20 cellular contexts compared by ENCODE assay signal in genomic region chr6:36244641-36245280, GRCh38. TPM values are rescaled to one million over a fixed set of nuclear protein-coding genes. Genes with fewer than 3 reads are reported as not detected.
DNase-seq lines count a peak whose midpoint lies in the region; TF ChIP-seq lines count a peak whose summit lies in the region.
"Had no signal": no experiment of that assay in that cellular context is flagged by ENCODE, and none has a peak within 500 bp of the region (broad histone marks: within the 10 kb centered on the region; RNA-seq: fewer than 3 reads in every experiment).

No MANE protein-coding gene starts in this region.

- CTCF ChIA-PET in HEK293 (lab: Yijun Ruan, JAX) = interaction anchor here (0.7 to 1.3 kb wide), 4 partner anchors 15 to 122 kb away, joined by 3 to 4 read pairs (median 3); no protein-coding TSS in a partner anchor

- no peak overlapping the region for H3K18ac ChIP-seq in trophoblast cell (ENCODE audit: low read length)

- H3K14ac ChIP-seq in trophoblast cell (ENCODE audit: low read length) = no peak overlapping the region

- no peak overlapping the region for H2BK12ac ChIP-seq in trophoblast cell (ENCODE audit: low read length)

- H3K23ac ChIP-seq in trophoblast cell (ENCODE audit: low read length) = no peak overlapping the region

- H3K36me3 ChIP-seq in HEK293 (ENCODE audit: control insufficient read depth in 2 of 2, insufficient read depth in 1 of 2, low read length in 2 of 2) (no peaks in the 10 kb centered on the region), trophoblast cell (ENCODE audit: control insufficient read depth in 1 of 2, insufficient read depth in 2 of 2, low read length in 2 of 2) (no peaks in the 10 kb centered on the region)
- H3K36me3 ChIP-seq: BE2C, heart left ventricle, prostate gland, upper lobe of left lung, WERI-Rb-1 had no signal

- H4K91ac ChIP-seq in trophoblast cell (ENCODE audit: low read depth, low read length) = peak overlapping the region; percentile 83

- DNase-seq in SK-N-DZ (ENCODE audit: low spot score) (peak; percentile 80), iPS DF 19.7 (ENCODE audit: low read depth, low spot score) (peak; percentile 79), trophoblast cell (no peak), medulla oblongata (ENCODE audit: extremely low spot score) (no peak), D341Med (ENCODE audit: low spot score) (no peak), NCI-H1105 (lab: John Stamatoyannopoulos, UW) (no peak)
- no peak for DNase-seq in activated T-cell treated with anti-CD3 and anti-CD28 coated beads, Interleukin-2, amount 50 U/mL, for 48 hours
- DNase-seq: activated CD8-positive, alpha-beta T cell treated with anti-CD3 and anti-CD28 coated beads, Interleukin-2, amount 10 ng/mL, durations not matched to agents 7 days and 5 days; activated naive CD8-positive, alpha-beta T cell treated with anti-CD3 and anti-CD28 coated beads, Interleukin-2, amount 50 U/mL, for 24 hours; BE2C; DMS53; effector CD4-positive, alpha-beta T cell; heart left ventricle; left colon; NCI-H526; stimulated activated naive CD4-positive, alpha-beta T cell treated with Interleukin-2 at 50 U/mL for 16 hours; upper lobe of left lung; WERI-Rb-1 had no signal

- WGBS in trophoblast cell (ENCODE audit: extremely low coverage, insufficient coverage, insufficient read length) = no CpG with 5 or more reads among the region's 8 CpGs

- H4K8ac ChIP-seq in trophoblast cell (ENCODE audit: low read depth, low read length) = peak overlapping the region; percentile 87

- H2BK120ac ChIP-seq in trophoblast cell (ENCODE audit: insufficient read depth, low read length, poor library complexity) = peak overlapping the region; percentile 59

- no peak overlapping the region for H2BK5ac ChIP-seq in trophoblast cell (ENCODE audit: low read depth, low read length, poor library complexity)

- H3K27me3 ChIP-seq in trophoblast cell (ENCODE audit: insufficient read depth, low read length) = no peaks in the 10 kb centered on the region
- H3K27me3 ChIP-seq: BE2C, heart left ventricle, upper lobe of left lung had no signal

- no peak overlapping the region for H3K9ac ChIP-seq in trophoblast cell (ENCODE audit: low read length)

- H3K4me1 ChIP-seq in HEK293 (ENCODE audit: control insufficient read depth, insufficient read depth, low read length) (no peaks in the 10 kb centered on the region), trophoblast cell (ENCODE audit: control insufficient read depth in 1 of 2, insufficient read depth in 2 of 2, low read length in 2 of 2) (peaks cover 16% of the 10 kb centered on the region in 2 experiments)
- H3K4me1 ChIP-seq: prostate gland had no signal

- H3K4me2 ChIP-seq in trophoblast cell (ENCODE audit: low read length) = no peak overlapping the region

- H4K12ac ChIP-seq in trophoblast cell (ENCODE audit: low read depth, low read length) = no peak overlapping the region

- peaks cover 4% of the 10 kb centered on the region for H3K79me2 ChIP-seq in trophoblast cell (ENCODE audit: control insufficient read depth, insufficient read depth, low read length, poor library complexity)

- H2AFZ ChIP-seq in trophoblast cell (ENCODE audit: insufficient read depth, low read length, poor library complexity) = peak overlapping the region; percentile 28

- POLR2A ChIA-PET in HEK293 (lab: Yijun Ruan, JAX) = interaction anchor here (0.6 kb wide), 1 partner anchor 8 kb away, joined by 3 read pairs; no protein-coding TSS in a partner anchor

- no peaks in the 10 kb centered on the region for H3K9me3 ChIP-seq in HEK293 (ENCODE audit: control insufficient read depth, insufficient read depth, low read depth, low read length)
- no peaks in the 10 kb centered on the region for H3K9me3 ChIP-seq in trophoblast cell (ENCODE audit: insufficient read depth, low read depth, low read length)
- H3K9me3 ChIP-seq: BE2C, heart left ventricle, prostate gland, upper lobe of left lung had no signal

- H3K4me3 ChIP-seq in HEK293 (ENCODE audit: low read depth, low read length) = no peak overlapping the region
- H3K4me3 ChIP-seq in trophoblast cell (ENCODE audit: low read depth, low read length) = no peak overlapping the region
- H3K4me3 ChIP-seq: heart left ventricle, prostate gland, upper lobe of left lung had no signal

- H3K4ac ChIP-seq in trophoblast cell (ENCODE audit: low read depth, low read length) = no peak overlapping the region

- H3K27ac ChIP-seq in HEK293 (ENCODE audit: extremely low read depth, low read depth, low read length) (no peak overlapping the region), trophoblast cell (ENCODE audit: low read depth, low read length) (peak overlapping the region; percentile 13)
- H3K27ac ChIP-seq: prostate gland, upper lobe of left lung, WERI-Rb-1 had no signal

- H2AK5ac ChIP-seq in trophoblast cell (ENCODE audit: low read length) = no peak overlapping the region

- H3K79me1 ChIP-seq in trophoblast cell (ENCODE audit: low read length) = peaks cover 6% of the 10 kb centered on the region

- TF ChIP-seq CTCF in HEK293 (tag by site-specific recombination; IDR thresholded peaks at IDR 0.05) = no peak

TF ChIP-seq in HEK293, 187 proteins besides CTCF, POLR2A, EP300 and RAD21:
- TF ChIP-seq SALL2 (tag by site-specific recombination; IDR thresholded peaks at IDR 0.05; ENCODE audit: borderline replicate concordance) (no peak), ZNF274 (IDR thresholded peaks at IDR 0.05; ENCODE audit: low read length) (no peak), ZNF274 (tag by site-specific recombination; IDR thresholded peaks at IDR 0.05; ENCODE audit: borderline replicate concordance) (no peak), ZSCAN16 (tag by site-specific recombination; IDR thresholded peaks at IDR 0.05) (no peak), ZNF398 (tag by site-specific recombination; IDR thresholded peaks at IDR 0.05) (no peak), ZNF48 (tag by site-specific recombination; IDR thresholded peaks at IDR 0.05) (no peak), GLI2 (tag by site-specific recombination; IDR thresholded peaks at IDR 0.05; ENCODE audit: borderline replicate concordance, low read depth) (no peak), OSR2 (tag by site-specific recombination; IDR thresholded peaks at IDR 0.05) (no peak), HOXA7 (CRISPR knock-in tag; IDR thresholded peaks at IDR 0.05; ENCODE audit: borderline replicate concordance) (no peak), HOXC10 (CRISPR knock-in tag; IDR thresholded peaks at IDR 0.05) (0 out of 2 replicates have a peak, but pooled peaks have one; percentile 78), SP2 (tag by site-specific recombination; IDR thresholded peaks at IDR 0.05) (peak; percentile 35), ZNF10 (tag by site-specific recombination; IDR thresholded peaks at IDR 0.05) (no peak), ZNF558 (tag by site-specific recombination; IDR thresholded peaks at IDR 0.05) (no peak), ZNF335 (tag by site-specific recombination; conservative IDR thresholded peaks at IDR 0.05) (no peak), ZNF701 (tag by site-specific recombination; IDR thresholded peaks at IDR 0.05) (no peak), KLF16 (tag by site-specific recombination; IDR thresholded peaks at IDR 0.05) (no peak)
- TF ChIP-seq, protein P1, sequence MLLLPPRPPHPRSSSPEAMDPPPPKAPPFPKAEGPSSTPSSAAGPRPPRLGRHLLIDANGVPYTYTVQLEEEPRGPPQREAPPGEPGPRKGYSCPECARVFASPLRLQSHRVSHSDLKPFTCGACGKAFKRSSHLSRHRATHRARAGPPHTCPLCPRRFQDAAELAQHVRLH (tag by site-specific recombination; IDR thresholded peaks at IDR 0.05) = no peak
- TF ChIP-seq, protein P2, sequence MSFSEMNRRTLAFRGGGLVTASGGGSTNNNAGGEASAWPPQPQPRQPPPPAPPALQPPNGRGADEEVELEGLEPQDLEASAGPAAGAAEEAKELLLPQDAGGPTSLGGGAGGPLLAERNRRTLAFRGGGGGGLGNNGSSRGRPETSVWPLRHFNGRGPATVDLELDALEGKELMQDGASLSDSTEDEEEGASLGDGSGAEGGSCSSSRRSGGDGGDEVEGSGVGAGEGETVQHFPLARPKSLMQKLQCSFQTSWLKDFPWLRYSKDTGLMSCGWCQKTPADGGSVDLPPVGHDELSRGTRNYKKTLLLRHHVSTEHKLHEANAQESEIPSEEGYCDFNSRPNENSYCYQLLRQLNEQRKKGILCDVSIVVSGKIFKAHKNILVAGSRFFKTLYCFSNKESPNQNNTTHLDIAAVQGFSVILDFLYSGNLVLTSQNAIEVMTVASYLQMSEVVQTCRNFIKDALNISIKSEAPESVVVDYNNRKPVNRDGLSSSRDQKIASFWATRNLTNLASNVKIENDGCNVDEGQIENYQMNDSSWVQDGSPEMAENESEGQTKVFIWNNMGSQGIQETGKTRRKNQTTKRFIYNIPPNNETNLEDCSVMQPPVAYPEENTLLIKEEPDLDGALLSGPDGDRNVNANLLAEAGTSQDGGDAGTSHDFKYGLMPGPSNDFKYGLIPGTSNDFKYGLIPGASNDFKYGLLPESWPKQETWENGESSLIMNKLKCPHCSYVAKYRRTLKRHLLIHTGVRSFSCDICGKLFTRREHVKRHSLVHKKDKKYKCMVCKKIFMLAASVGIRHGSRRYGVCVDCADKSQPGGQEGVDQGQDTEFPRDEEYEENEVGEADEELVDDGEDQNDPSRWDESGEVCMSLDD (tag by site-specific recombination; IDR thresholded peaks at IDR 0.05) = no peak
TF ChIP-seq in HEK293: peak in this region for 2.

RNA-seq across cellular contexts. Expression of gene PNPLA1, which starts 25.1 kb away (rescaled TPM):
- polyA plus RNA-seq in SK-N-DZ (2014; cell fraction: cytosol; rRNA removed) = not detected in 2 replicates
- not detected in 2 replicates for polyA plus RNA-seq in SK-N-DZ (2014; cell fraction: nucleus; rRNA removed)
- polyA plus RNA-seq in trophoblast cell (2013) = 0.08 and 0.10 TPM in 2 replicates

RNA-seq across cellular contexts. Expression of gene BRPF3, which starts 48.2 kb away (rescaled TPM):
- polyA plus RNA-seq in SK-N-DZ (2014; cell fraction: cytosol; rRNA removed) = 10.7 and 13.1 TPM in 2 replicates
- polyA plus RNA-seq in SK-N-DZ (2014; cell fraction: nucleus; rRNA removed) = 7.7 and 13.7 TPM in 2 replicates
- polyA plus RNA-seq in trophoblast cell (2013) = 28.1 and 28.4 TPM in 2 replicates

Comparison
In these comparisons a context has a peak if more than half of its experiments do, and no peak if none do; other contexts are left out.
1. DNase-seq: peak in SK-N-DZ (single experiment) and iPS DF 19.7 (single experiment); none in trophoblast cell (0 of 2), activated T-cell treated with anti-CD3 and anti-CD28 coated beads, Interleukin-2, amount 50 U/mL, for 48 hours (0 of 2), medulla oblongata (single experiment), D341Med (single experiment) and NCI-H1105 (single experiment).